1 cellular context compared by ENCODE assay signal in genomic region chrX:152936306-152936705, GRCh38.
TF ChIP-seq lines count a peak whose summit lies in the region.

No MANE protein-coding gene starts in this region.

TF ChIP-seq in SK-N-SH treated with all-trans-retinoic acid at 6 μM for 48 hours, 23 proteins besides CTCF, POLR2A, EP300 and RAD21 (continued from another document):
- TF ChIP-seq ZNF565 (CRISPR knock-in tag; conservative IDR thresholded peaks at IDR 0.05; ENCODE audit: low read depth) (no peak), TOX (CRISPR knock-in tag; IDR thresholded peaks at IDR 0.05; ENCODE audit: borderline replicate concordance) (no peak), PPARA (CRISPR knock-in tag; IDR thresholded peaks at IDR 0.05; ENCODE audit: borderline replicate concordance) (no peak), ESRRG (CRISPR knock-in tag; IDR thresholded peaks at IDR 0.05) (no peak)
